1 cellular context compared by ENCODE assay signal in genomic region chr5:43554497-43554896, GRCh38.
TF ChIP-seq lines count a peak whose summit lies in the region.

No MANE protein-coding gene starts in this region.

TF ChIP-seq in K562, 482 proteins besides CTCF, POLR2A, EP300 and RAD21:
- TF ChIP-seq RBM25 (IDR thresholded peaks at IDR 0.05; ENCODE audit: low read depth, low read length, severe bottlenecking) = peak; percentile 41
- TF ChIP-seq ZFP36 (IDR thresholded peaks at IDR 0.05; ENCODE audit: low read depth, low read length, partially characterized antibody) = peak; percentile 61
- TF ChIP-seq JUNB (CRISPR knock-in tag; conservative IDR thresholded peaks at IDR 0.05) = no peak
